ENCODE assay signal across 8 cellular contexts in the genomic region with DNA sequence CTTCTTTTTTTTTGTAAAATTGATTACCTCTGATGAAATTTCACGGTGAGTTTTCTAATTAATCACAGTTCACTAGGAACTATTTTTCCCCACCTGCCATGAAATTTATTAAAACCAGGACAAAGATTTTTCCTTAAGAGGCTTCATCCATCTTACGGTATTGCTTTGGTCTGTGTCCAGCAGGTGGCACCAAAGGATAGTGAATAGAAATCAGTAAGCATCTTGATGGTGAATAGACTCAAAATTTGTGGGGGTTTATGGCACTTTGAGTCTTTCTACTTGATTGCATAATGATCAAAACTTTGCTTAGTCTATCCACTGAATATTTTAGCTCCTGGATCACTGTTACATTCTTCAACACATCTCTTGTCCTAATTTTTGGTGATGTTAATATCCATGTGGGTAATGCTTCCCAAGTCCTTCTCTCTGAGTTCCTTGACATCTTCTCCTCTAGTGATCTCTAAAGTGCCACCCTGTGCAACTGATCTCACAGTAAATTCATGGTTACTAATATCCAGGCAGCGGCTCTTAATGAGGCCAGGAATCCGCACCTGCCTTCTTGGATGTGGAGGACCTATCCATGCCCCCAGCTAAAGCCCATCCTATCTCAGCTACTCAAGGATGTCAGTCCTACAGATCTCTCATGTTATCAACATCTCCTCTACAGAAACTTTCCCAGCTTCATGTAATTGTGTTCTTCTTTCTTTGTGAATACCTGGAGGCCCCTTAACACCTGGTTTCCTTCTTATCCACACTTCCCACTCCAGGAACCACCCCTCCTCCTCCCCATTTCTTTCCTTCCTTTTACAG. TPM values are rescaled to one million over a fixed set of nuclear protein-coding genes. Genes with fewer than 3 reads are reported as not detected.
A peak's percentile ranks its signal among the peaks of the same experiment; 100 is the strongest.
DNase-seq lines count a peak whose midpoint lies in the region; ATAC-seq and TF ChIP-seq lines count a peak whose summit lies in the region.

No MANE protein-coding gene starts in this region.

- intact Hi-C loops in head of caudate nucleus (cut with DNase I), result loop anchor here (2.0 kb wide), 1 partner anchor 428 kb away; no protein-coding TSS in a partner anchor

- TF ChIP-seq POLR2A in NB4 (IDR thresholded peaks at IDR 0.05; ENCODE audit: extremely low read depth, insufficient read length), result no peak

- no peak overlapping the region for H3K4me3 ChIP-seq in NB4 (ENCODE audit: low read depth, low read length)

- H3K27ac Mint-ChIP-seq in activated naive CD4-positive, alpha-beta T cell treated with anti-CD3 and anti-CD28 coated beads, Interleukin-2, amount 50 U/mL, for 72 hours, result no peak overlapping the region

- peak; percentile 33 to 67 for ATAC-seq in activated naive CD4-positive, alpha-beta T cell treated with anti-CD3 and anti-CD28 coated beads, Interleukin-2, amount 50 U/mL, for 72 hours
- no peak for ATAC-seq in GM21390 (IDR thresholded peaks at IDR 0.05; ENCODE audit: unreplicated experiment)

- H3K9me3 Mint-ChIP-seq in activated naive CD4-positive, alpha-beta T cell treated with anti-CD3 and anti-CD28 coated beads, Interleukin-2, amount 50 U/mL, for 72 hours, result peaks cover 0 to 5% of the 10 kb centered on the region in 2 donors

- TF ChIP-seq CTCF in NB4 (IDR thresholded peaks at IDR 0.05; ENCODE audit: low read depth, low read length), result peak; percentile 73

- H3K36me3 Mint-ChIP-seq in activated naive CD4-positive, alpha-beta T cell treated with anti-CD3 and anti-CD28 coated beads, Interleukin-2, amount 50 U/mL, for 72 hours, result peaks cover 0 to 6% of the 10 kb centered on the region in 2 donors

- peak; percentile 4 for DNase-seq in NK-92 treated with Interleukin-12 subunit alpha and Interleukin-12 subunit beta, amount 100 ng/mL, for 24 hours (lab: John Stamatoyannopoulos, UW)
- DNase-seq in NK-92 (lab: John Stamatoyannopoulos, UW; ENCODE audit: unreplicated experiment) (no peak), NB4 (ENCODE audit: low read depth) (peak; percentile 80), SKM-1 (lab: John Stamatoyannopoulos, UW; ENCODE audit: unreplicated experiment) (peak; percentile 19), head of caudate nucleus (peak in 41 of 42 donors; percentile 28 to 93 (median 79)), putamen (ENCODE audit: low spot score) (peak; percentile 82)
- DNase-seq in activated naive CD4-positive, alpha-beta T cell treated with anti-CD3 and anti-CD28 coated beads, Interleukin-2, amount 50 U/mL, for 72 hours (ENCODE audit: low spot score in 2 of 2), result peak in 1 of 2 donors; percentile 61

RNA-seq across cellular contexts. Expression of a gene that starts 54.5 kb away (rescaled TPM):
- under 1 TPM in 1 of 2 donors, not detected in 1; 0.43 TPM for total RNA-seq in activated naive CD4-positive, alpha-beta T cell treated with anti-CD3 and anti-CD28 coated beads, Interleukin-2, amount 50 U/mL, for 72 hours
